In genomic region chr2:53490659-53491058, GRCh38 we compare ENCODE assay signal across 12 cellular contexts.
DNase-seq lines count a peak whose midpoint lies in the region; ATAC-seq and TF ChIP-seq lines count a peak whose summit lies in the region.
"Had no signal": no experiment of that assay in that cellular context is flagged by ENCODE, and none has a peak within 500 bp of the region (broad histone marks: within the 10 kb centered on the region; RNA-seq: fewer than 3 reads in every experiment).

No MANE protein-coding gene starts in this region.

- no peak for TF ChIP-seq EP300 in upper lobe of left lung (IDR thresholded peaks at IDR 0.05)

- TF ChIP-seq CTCF in astrocyte of the spinal cord (IDR thresholded peaks at IDR 0.05; ENCODE audit: low read depth, low read length) (no peak), kidney epithelial cell (IDR thresholded peaks at IDR 0.05; ENCODE audit: insufficient read depth, low read length, poor library complexity, severe bottlenecking) (no peak), upper lobe of left lung (IDR thresholded peaks at IDR 0.05) (no peak)

- no peaks in the 10 kb centered on the region for H3K4me1 ChIP-seq in upper lobe of left lung

- peak; percentile 48 for DNase-seq in NCI-H345 (lab: John Stamatoyannopoulos, UW)
- DNase-seq in NCI-H345 treated with DMSO at 0.1 percent for 48 hours (lab: John Stamatoyannopoulos, UW; ENCODE audit: unreplicated experiment), result no peak
- peak; percentile 44 for DNase-seq in astrocyte of the spinal cord (ENCODE audit: low read depth, low spot score)
- DNase-seq in kidney epithelial cell (ENCODE audit: low read depth), result peak; percentile 10
- DNase-seq in upper lobe of left lung, result peak in 1 of 2 donors; percentile 30
- no peak for DNase-seq in stimulated activated CD4-positive, alpha-beta T cell treated with anti-CD3 and anti-CD28 coated beads, Interleukin-4, amount 100 ng/mL, for 4 hours
- DNase-seq: activated CD4-positive, alpha-beta T cell treated with anti-CD3 and anti-CD28 coated beads for 36 hours; cerebellar nuclear complex; immature natural killer cell had no signal

- 66 to 67% methylated on average over 5 of the region's 5 CpGs for WGBS in upper lobe of left lung, 2 donors

- no peaks in the 10 kb centered on the region for H3K27me3 ChIP-seq in kidney epithelial cell (ENCODE audit: control insufficient read depth, insufficient read depth, low read length)
- H3K27me3 ChIP-seq in upper lobe of left lung, result no peaks in the 10 kb centered on the region

- H3K4me3 ChIP-seq in astrocyte of the spinal cord (ENCODE audit: low read depth, low read length), result no peak overlapping the region
- H3K4me3 ChIP-seq in kidney epithelial cell (ENCODE audit: low read depth, low read length), result no peak overlapping the region
- no peak overlapping the region for H3K4me3 ChIP-seq in upper lobe of left lung
- H3K4me3 ChIP-seq: thoracic aorta had no signal

- H3K27ac ChIP-seq in upper lobe of left lung, result no peak overlapping the region
- H3K27ac ChIP-seq: thoracic aorta had no signal

- H3K9me3 ChIP-seq in upper lobe of left lung, result no peaks in the 10 kb centered on the region
- H3K9me3 ChIP-seq: thoracic aorta had no signal

- H3K36me3 ChIP-seq in kidney epithelial cell (ENCODE audit: control insufficient read depth, insufficient read depth, low read length), result no peaks in the 10 kb centered on the region
- H3K36me3 ChIP-seq in upper lobe of left lung, result no peaks in the 10 kb centered on the region
- H3K36me3 ChIP-seq: thoracic aorta had no signal

- peak; percentile 43 to 89 for ATAC-seq in upper lobe of left lung (ENCODE audit: low FRiP score in 2 of 2)
- ATAC-seq in GM18520 (IDR thresholded peaks at IDR 0.05; ENCODE audit: unreplicated experiment), result no peak
- no peak for ATAC-seq in HG02678 (IDR thresholded peaks at IDR 0.05; ENCODE audit: unreplicated experiment)
- ATAC-seq: activated CD4-positive, alpha-beta T cell treated with anti-CD3 and anti-CD28 coated beads for 36 hours had no signal

- no peak for TF ChIP-seq POLR2A in upper lobe of left lung (IDR thresholded peaks at IDR 0.05)

- in situ Hi-C loops in astrocyte of the spinal cord (cut with HindIII; ENCODE audit: low sequenced_read_pairs), result no loop called here

Comparison
In these comparisons a context has a peak if more than half of its experiments do, and no peak if none do; other contexts are left out.
1. DNase-seq: peak in NCI-H345 (single experiment), astrocyte of the spinal cord (single experiment) and kidney epithelial cell (single experiment); none in NCI-H345 treated with DMSO at 0.1 percent for 48 hours (single experiment) and stimulated activated CD4-positive, alpha-beta T cell treated with anti-CD3 and anti-CD28 coated beads, Interleukin-4, amount 100 ng/mL, for 4 hours (0 of 2).
2. ATAC-seq: peak in upper lobe of left lung (2 of 2); none in GM18520 (single experiment) and HG02678 (single experiment).